In genomic region chr2:203928849-203929248, GRCh38 we compare ENCODE assay signal across 10 cellular contexts. TPM values are rescaled to one million over a fixed set of nuclear protein-coding genes. Genes with fewer than 3 reads are reported as not detected.
DNase-seq lines count a peak whose midpoint lies in the region; ATAC-seq, FAIRE-seq and TF ChIP-seq lines count a peak whose summit lies in the region.
"Had no signal": no experiment of that assay in that cellular context is flagged by ENCODE, and none has a peak within 500 bp of the region (broad histone marks: within the 10 kb centered on the region; RNA-seq: fewer than 3 reads in every experiment).

No MANE protein-coding gene starts in this region.

- DNase-seq in Caco-2: no peak
- DNase-seq in IMR-90: peak; percentile 5
- DNase-seq in astrocyte (ENCODE audit: low read depth): no peak
- no peak for DNase-seq in SHP77 treated with DMSO at 0.1 percent for 48 hours (lab: John Stamatoyannopoulos, UW)
- no peak for DNase-seq in SIG-M5 (lab: John Stamatoyannopoulos, UW)
- DNase-seq in natural killer cell: no peak
- DNase-seq: activated B cell treated with CpG ODN at 0.5 μM for 24 hours, NCI-H187 had no signal

- H3K36me3 Mint-ChIP-seq in Caco-2 (ENCODE audit: insufficient read depth, unreplicated experiment) (no peaks in the 10 kb centered on the region), astrocyte (ENCODE audit: low read depth, unreplicated experiment) (no peaks in the 10 kb centered on the region), natural killer cell (no peaks in the 10 kb centered on the region)
- peaks cover 28% of the 10 kb centered on the region for H3K36me3 Mint-ChIP-seq in activated T-helper 17 cell treated with anti-CD3 and anti-CD28 coated beads, Interleukin-2, amount 50 U/mL, for 72 hours (ENCODE audit: low read depth)

- H3K4ac ChIP-seq in IMR-90 (ENCODE audit: low read depth, low read length): no peak overlapping the region

- H2AK5ac ChIP-seq in IMR-90 (ENCODE audit: low read depth, low read length): no peak overlapping the region

- no peak overlapping the region for H4K8ac ChIP-seq in IMR-90 (ENCODE audit: low read depth in 2 of 2, low read length in 2 of 2)

- H3K4me1 Mint-ChIP-seq in Caco-2 (ENCODE audit: low read depth, unreplicated experiment) (no peaks in the 10 kb centered on the region), astrocyte (ENCODE audit: low read depth, unreplicated experiment) (peaks cover 2% of the 10 kb centered on the region), natural killer cell (peaks cover 10% of the 10 kb centered on the region in 2 donors)
- peaks cover 26% of the 10 kb centered on the region for H3K4me1 Mint-ChIP-seq in activated T-helper 17 cell treated with anti-CD3 and anti-CD28 coated beads, Interleukin-2, amount 50 U/mL, for 72 hours
- H3K4me1 Mint-ChIP-seq: activated B cell treated with CpG ODN at 0.5 μM for 24 hours had no signal

- H2BK20ac ChIP-seq in IMR-90 (ENCODE audit: low read depth, low read length): no peak overlapping the region

- H3K9me1 ChIP-seq in IMR-90 (ENCODE audit: insufficient read depth, low read length): no peaks in the 10 kb centered on the region

- intact Hi-C loops in Caco-2 (cut with micrococcal nuclease; ENCODE audit: unreplicated experiment): no loop called here
- intact Hi-C loops in IMR-90 (cut with micrococcal nuclease): no loop called here
- intact Hi-C loops in natural killer cell (cut with micrococcal nuclease): no loop called here

- H3K79me2 ChIP-seq in astrocyte (ENCODE audit: insufficient read depth, low read length): no peaks in the 10 kb centered on the region

- ATAC-seq in IMR-90 (ENCODE audit: low read depth): peak; percentile 40; the same call in 1 of the 2 replicates
- ATAC-seq in natural killer cell: no peak
- no peak for ATAC-seq in activated T-helper 17 cell treated with anti-CD3 and anti-CD28 coated beads, Interleukin-2, amount 50 U/mL, for 72 hours (replicated peaks)

- H2AK9ac ChIP-seq in IMR-90 (replicated peaks; ENCODE audit: low read depth, low read length, poor library complexity): no peak overlapping the region

- H3K27ac Mint-ChIP-seq in Caco-2 (ENCODE audit: unreplicated experiment) (no peak overlapping the region), astrocyte (ENCODE audit: unreplicated experiment) (no peak overlapping the region), natural killer cell (no peak overlapping the region)
- no peak overlapping the region for H3K27ac Mint-ChIP-seq in activated T-helper 17 cell treated with anti-CD3 and anti-CD28 coated beads, Interleukin-2, amount 50 U/mL, for 72 hours
- H3K27ac Mint-ChIP-seq: activated B cell treated with CpG ODN at 0.5 μM for 24 hours had no signal

- H3K27ac ChIP-seq in IMR-90 (ENCODE audit: insufficient read depth, low read length) (no peak overlapping the region), astrocyte (ENCODE audit: low read depth, low read length) (no peak overlapping the region), liver (ENCODE audit: low read depth in 1 of 2, low read length in 2 of 2) (no peak overlapping the region)

- dilution Hi-C loops in IMR-90 (cut with HindIII; ENCODE audit: low sequenced_read_pairs, unreplicated experiment): no loop called here

- peaks cover 3% of the 10 kb centered on the region for H3K27me3 Mint-ChIP-seq in Caco-2 (ENCODE audit: insufficient read depth, unreplicated experiment)
- no peaks in the 10 kb centered on the region for H3K27me3 Mint-ChIP-seq in astrocyte (ENCODE audit: low read depth, unreplicated experiment)
- H3K27me3 Mint-ChIP-seq in natural killer cell (ENCODE audit: low read depth in 2 of 2): no peaks in the 10 kb centered on the region
- peaks cover 4% of the 10 kb centered on the region for H3K27me3 Mint-ChIP-seq in activated T-helper 17 cell treated with anti-CD3 and anti-CD28 coated beads, Interleukin-2, amount 50 U/mL, for 72 hours

- H3K23ac ChIP-seq in IMR-90 (ENCODE audit: low read depth, low read length): no peak overlapping the region

- H2BK5ac ChIP-seq in IMR-90 (ENCODE audit: low read depth, low read length, poor library complexity, severe bottlenecking): no peak overlapping the region

- H3K9me3 ChIP-seq in Caco-2 (no peaks in the 10 kb centered on the region), IMR-90 (ENCODE audit: control insufficient read depth, insufficient read depth, low read length) (no peaks in the 10 kb centered on the region), astrocyte (ENCODE audit: insufficient read depth, low read depth, low read length) (no peaks in the 10 kb centered on the region), liver (ENCODE audit: control insufficient read depth in 4 of 4, low read length in 3 of 4) (no peaks in the 10 kb centered on the region)

- no peak overlapping the region for H3K9ac ChIP-seq in IMR-90 (ENCODE audit: low read depth, low read length)
- H3K9ac ChIP-seq in astrocyte (ENCODE audit: low read length): no peak overlapping the region
- H3K9ac ChIP-seq in liver (ENCODE audit: low read depth in 1 of 2, low read length in 2 of 2): no peak overlapping the region

- H3K56ac ChIP-seq in IMR-90 (ENCODE audit: extremely low read depth, insufficient read depth, low read length): no peak overlapping the region

- no peak overlapping the region for H2BK15ac ChIP-seq in IMR-90 (ENCODE audit: low read depth, low read length)

- POLR2A ChIA-PET in Caco-2 (lab: Charles Lee) (no interaction called here), IMR-90 (lab: Charles Lee; ENCODE audit: unreplicated experiment) (no interaction called here)

- peak; percentile 14 to 47 for TF ChIP-seq CTCF in Caco-2 (IDR thresholded peaks at IDR 0.05; ENCODE audit: insufficient read depth in 1 of 2, low read depth in 1 of 2, low read length in 1 of 2, severe bottlenecking in 1 of 2, unreplicated experiment in 1 of 2)
- peak; percentile 35 for TF ChIP-seq CTCF in IMR-90 (conservative IDR thresholded peaks at IDR 0.05; ENCODE audit: low read depth, low read length)
- peak; percentile 39 for TF ChIP-seq CTCF in astrocyte (IDR thresholded peaks at IDR 0.05; ENCODE audit: insufficient read depth, low read depth, low read length)
- TF ChIP-seq CTCF in liver (IDR thresholded peaks at IDR 0.05; ENCODE audit: low read depth, low read length, missing input control): no peak
- TF ChIP-seq CTCF in natural killer cell (IDR thresholded peaks at IDR 0.05): no peak

- H3K4me3 ChIP-seq in Caco-2 (ENCODE audit: low read depth, low read length) (no peak overlapping the region), IMR-90 (ENCODE audit: insufficient read depth, low read depth, low read length) (no peak overlapping the region), astrocyte (ENCODE audit: insufficient read depth, low read depth, low read length) (no peak overlapping the region), liver (ENCODE audit: low read depth in 1 of 3, low read length in 3 of 3) (no peak overlapping the region)

- H4K91ac ChIP-seq in IMR-90 (ENCODE audit: insufficient read depth, low read depth, low read length): no peak overlapping the region

- H4K5ac ChIP-seq in IMR-90 (ENCODE audit: low read depth, low read length): no peak overlapping the region

- CTCF ChIA-PET in Caco-2 (lab: Charles Lee) (interaction anchor here (0.7 kb wide), 1 partner anchor 19 kb away, joined by 3 read pairs; no protein-coding TSS in a partner anchor), IMR-90 (lab: Yijun Ruan, JAX) (no interaction called here)

- TF ChIP-seq RAD21 in IMR-90 (IDR thresholded peaks at IDR 0.05; ENCODE audit: low read length) (0 out of 2 replicates have a peak, but pooled peaks have one; percentile 14), liver (IDR thresholded peaks at IDR 0.05) (peak; percentile 42 to 46)

- H3K9me3 Mint-ChIP-seq in Caco-2 (ENCODE audit: unreplicated experiment) (no peaks in the 10 kb centered on the region), astrocyte (ENCODE audit: unreplicated experiment) (no peaks in the 10 kb centered on the region), natural killer cell (no peaks in the 10 kb centered on the region)
- H3K9me3 Mint-ChIP-seq in activated T-helper 17 cell treated with anti-CD3 and anti-CD28 coated beads, Interleukin-2, amount 50 U/mL, for 72 hours: peaks cover 5% of the 10 kb centered on the region
- H3K9me3 Mint-ChIP-seq: activated B cell treated with CpG ODN at 0.5 μM for 24 hours had no signal

- H3K4me1 ChIP-seq in Caco-2: no peaks in the 10 kb centered on the region
- H3K4me1 ChIP-seq in IMR-90 (ENCODE audit: control insufficient read depth, insufficient read depth, low read length): no peaks in the 10 kb centered on the region
- no peaks in the 10 kb centered on the region for H3K4me1 ChIP-seq in astrocyte (ENCODE audit: insufficient read depth, low read length)
- no peaks in the 10 kb centered on the region for H3K4me1 ChIP-seq in liver (ENCODE audit: control insufficient read depth in 4 of 4, insufficient read depth in 4 of 4, low read length in 3 of 4)

- H2BK120ac ChIP-seq in IMR-90 (ENCODE audit: low read depth, low read length): no peak overlapping the region

- TF ChIP-seq POLR2A in IMR-90 (IDR thresholded peaks at IDR 0.05; ENCODE audit: low read depth, low read length): no peak

- H3K4me2 ChIP-seq in IMR-90 (ENCODE audit: low read depth, low read length) (no peak overlapping the region), astrocyte (ENCODE audit: low read length) (no peak overlapping the region)

- FAIRE-seq in astrocyte (lab: Jason Lieb, UNC): no peak

- BruUV-seq in Caco-2 (replicated peaks; lab: Mats Ljungman, UMichigan) (no TSS peak), IMR-90 (replicated peaks; lab: Mats Ljungman, UMichigan) (no TSS peak)

- H3K27me3 ChIP-seq in Caco-2 (replicated peaks; ENCODE audit: control insufficient read depth, insufficient read depth, low read length): no peaks in the 10 kb centered on the region
- H3K27me3 ChIP-seq in IMR-90 (ENCODE audit: control insufficient read depth, insufficient read depth, low read length): peaks cover 3% of the 10 kb centered on the region; the same call in 1 of the 2 replicates
- H3K27me3 ChIP-seq in astrocyte (ENCODE audit: insufficient read depth, low read length): no peaks in the 10 kb centered on the region
- peaks cover 0 to 4% (median 0%) of the 10 kb centered on the region in 4 donors for H3K27me3 ChIP-seq in liver (ENCODE audit: control insufficient read depth in 4 of 4, insufficient read depth in 4 of 4, low read length in 3 of 4)

- in situ Hi-C loops in IMR-90 (cut with MboI; ENCODE audit: low sequenced_read_pairs): no loop called here

- no peaks in the 10 kb centered on the region for H4K20me1 ChIP-seq in IMR-90 (ENCODE audit: insufficient read depth, low read length)
- H4K20me1 ChIP-seq in astrocyte (ENCODE audit: insufficient read depth, low read length): no peaks in the 10 kb centered on the region

- H3K14ac ChIP-seq in IMR-90 (replicated peaks; ENCODE audit: low read depth, low read length): no peak overlapping the region

- H3K79me1 ChIP-seq in IMR-90 (ENCODE audit: low read depth in 1 of 2, low read length in 2 of 2): no peaks in the 10 kb centered on the region

- H3K4me3 Mint-ChIP-seq in Caco-2 (ENCODE audit: unreplicated experiment) (no peak overlapping the region), astrocyte (ENCODE audit: unreplicated experiment) (no peak overlapping the region), natural killer cell (no peak overlapping the region)
- H3K4me3 Mint-ChIP-seq in activated T-helper 17 cell treated with anti-CD3 and anti-CD28 coated beads, Interleukin-2, amount 50 U/mL, for 72 hours: no peak overlapping the region
- H3K4me3 Mint-ChIP-seq: activated B cell treated with CpG ODN at 0.5 μM for 24 hours had no signal

- no peak overlapping the region for H3K18ac ChIP-seq in IMR-90 (ENCODE audit: low read depth, low read length)

- H3K36me3 ChIP-seq in Caco-2 (ENCODE audit: control insufficient read depth, insufficient read depth, low read length) (no peaks in the 10 kb centered on the region), IMR-90 (ENCODE audit: control insufficient read depth, insufficient read depth, low read length) (no peaks in the 10 kb centered on the region), astrocyte (ENCODE audit: insufficient read depth, low read length) (no peaks in the 10 kb centered on the region), liver (ENCODE audit: control insufficient read depth in 4 of 4, insufficient read depth in 3 of 4, low read depth in 1 of 4, low read length in 3 of 4) (no peaks in the 10 kb centered on the region)

- H2AFZ ChIP-seq in IMR-90 (replicated peaks; ENCODE audit: low read length, poor library complexity) (no peak overlapping the region), astrocyte (ENCODE audit: low read depth, low read length) (no peak overlapping the region)

RNA-seq across cellular contexts. Expression of gene ICOS, which starts 7.7 kb away (rescaled TPM):
- total RNA-seq in Caco-2 (2022) (not detected in 2 replicates), IMR-90 (2012; rRNA removed) (not detected in 2 replicates), astrocyte (not detected in 2 replicates), liver (under 1 TPM; 0.09 to 0.17 TPM), natural killer cell (1 to 10 TPM in 2 of 3 donors, under 1 TPM in 1; 0.35 to 4.2 (median 1.7) TPM)
- polyA plus RNA-seq in IMR-90 (2012; rRNA removed) (not detected in 2 replicates), liver (under 1 TPM in 1 of 2 donors, not detected in 1; 0.02 TPM)
- not detected in 2 replicates for polyA plus RNA-seq in IMR-90 (2012; cell fraction: cytosol; rRNA removed)
- polyA plus RNA-seq in IMR-90 (2012; cell fraction: nucleus; rRNA removed; ENCODE audit: low replicate concordance): not detected in 2 replicates
- total RNA-seq in activated T-helper 17 cell treated with anti-CD3 and anti-CD28 coated beads, Interleukin-2, amount 50 U/mL, for 72 hours: 100 to 1,000 TPM; 146 to 194 TPM
- total RNA-seq: activated B cell treated with CpG ODN at 0.5 μM for 24 hours had no signal

Comparison
In these comparisons a context has a peak if more than half of its experiments do, and no peak if none do; other contexts are left out.
1. CTCF ChIP-seq: peak in Caco-2 (2 of 2), IMR-90 (single experiment) and astrocyte (single experiment); none in liver (single experiment) and natural killer cell (single experiment).
2. RNA of gene ICOS, which starts 7.7 kb away (total RNA-seq): 146 to 194 TPM in activated T-helper 17 cell treated with anti-CD3 and anti-CD28 coated beads, Interleukin-2, amount 50 U/mL, for 72 hours; 0.35 to 4.2 TPM in natural killer cell, 0.09 to 0.17 TPM in liver, not detected in Caco-2, not detected in IMR-90 and not detected in astrocyte; every median in the first group is over 10 times any median in the second.